Comparison of ENCODE assay signal across 9 cellular contexts in genomic region chr11:29448246-29448877, GRCh38.
DNase-seq lines count a peak whose midpoint lies in the region; ATAC-seq and TF ChIP-seq lines count a peak whose summit lies in the region.
"Had no signal": no experiment of that assay in that cellular context is flagged by ENCODE, and none has a peak within 500 bp of the region (broad histone marks: within the 10 kb centered on the region; RNA-seq: fewer than 3 reads in every experiment).

No MANE protein-coding gene starts in this region.

- no peaks in the 10 kb centered on the region for H3K9me3 ChIP-seq in MM.1S (replicated peaks; ENCODE audit: insufficient read depth, low read length)

- H3K36me3 ChIP-seq in MM.1S (replicated peaks; ENCODE audit: insufficient read depth, low read length) = no peaks in the 10 kb centered on the region

- H3K4me3 ChIP-seq in AG09309 (ENCODE audit: control insufficient read depth, low read depth, low read length) (no peak overlapping the region), astrocyte of the spinal cord (ENCODE audit: low read depth, low read length) (no peak overlapping the region), MM.1S (ENCODE audit: low read length) (no peak overlapping the region)

- H3K9ac ChIP-seq in MM.1S (ENCODE audit: low read length) = no peak overlapping the region

- ATAC-seq in GM19035 (IDR thresholded peaks at IDR 0.05; ENCODE audit: unreplicated experiment) (no peak), HG02798 (IDR thresholded peaks at IDR 0.05; ENCODE audit: poor library complexity, unreplicated experiment) (no peak)
- no peak for ATAC-seq in stimulated activated naive CD8-positive, alpha-beta T cell treated with anti-CD3 and anti-CD28 coated beads, Interleukin-15, Interleukin-2, amounts not matched to agents 100 U/mL and 50 U/mL, for 24 hours

- H3F3A ChIP-seq in MM.1S (ENCODE audit: insufficient read depth, low read length) = no peaks in the 10 kb centered on the region

- H3K79me2 ChIP-seq in MM.1S (ENCODE audit: low read length) = no peaks in the 10 kb centered on the region

- H3K27me3 ChIP-seq in MM.1S (replicated peaks; ENCODE audit: insufficient read depth, low read length) = no peaks in the 10 kb centered on the region

- H3K4me2 ChIP-seq in MM.1S (ENCODE audit: low read depth, low read length) = no peak overlapping the region

- no peak for TF ChIP-seq EP300 in Ishikawa (IDR thresholded peaks at IDR 0.05; ENCODE audit: borderline replicate concordance)

- no peaks in the 10 kb centered on the region for H4K20me1 ChIP-seq in MM.1S (ENCODE audit: insufficient read depth, low read length)

- H2AFZ ChIP-seq in MM.1S (ENCODE audit: low read length) = no peak overlapping the region

- in situ Hi-C loops in astrocyte of the spinal cord (cut with HindIII; ENCODE audit: low sequenced_read_pairs) = no loop called here

- H3K9me2 ChIP-seq in MM.1S (replicated peaks; ENCODE audit: insufficient read depth, low read length) = no peaks in the 10 kb centered on the region

- H3K27ac ChIP-seq in MM.1S (ENCODE audit: low read length) = no peak overlapping the region

- peak; percentile 34 for TF ChIP-seq RAD21 in Ishikawa (IDR thresholded peaks at IDR 0.05; ENCODE audit: low read depth)

- H3K4me1 ChIP-seq in MM.1S (ENCODE audit: low read length) = no peaks in the 10 kb centered on the region

- DNase-seq in AG09309 (ENCODE audit: low read depth) = no peak
- DNase-seq in astrocyte of the spinal cord (ENCODE audit: low read depth, low spot score) = peak; percentile 58
- DNase-seq in left kidney (ENCODE audit: low read depth, low spot score) = peak; percentile 31
- DNase-seq in MM.1S = no peak
- no peak for DNase-seq in stimulated activated naive CD8-positive, alpha-beta T cell treated with anti-CD3 and anti-CD28 coated beads, Interleukin-15, Interleukin-2, amounts not matched to agents 100 U/mL and 50 U/mL, for 24 hours
- DNase-seq: aorta had no signal

- TF ChIP-seq CTCF in AG09309 (IDR thresholded peaks at IDR 0.05; ENCODE audit: control insufficient read depth, insufficient read depth, low read depth, low read length, missing control alignments) (peak; percentile 61), astrocyte of the spinal cord (IDR thresholded peaks at IDR 0.05; ENCODE audit: low read depth, low read length) (peak; percentile 75), MM.1S (IDR thresholded peaks at IDR 0.05; ENCODE audit: low read length) (no peak)

TF ChIP-seq in Ishikawa, 13 proteins besides CTCF, POLR2A, EP300 and RAD21:
- TF ChIP-seq TAF1 (IDR thresholded peaks at IDR 0.05; ENCODE audit: low read depth) = no peak
- no peak for TF ChIP-seq REST (IDR thresholded peaks at IDR 0.05; ENCODE audit: low read depth)
- no peak for TF ChIP-seq TCF12 (IDR thresholded peaks at IDR 0.05; ENCODE audit: low read depth)
- TF ChIP-seq TEAD4 (IDR thresholded peaks at IDR 0.05) = no peak

Comparison
In these comparisons a context has a peak if more than half of its experiments do, and no peak if none do; other contexts are left out.
1. DNase-seq: peak in astrocyte of the spinal cord (single experiment) and left kidney (single experiment); none in AG09309 (single experiment), MM.1S (single experiment) and stimulated activated naive CD8-positive, alpha-beta T cell treated with anti-CD3 and anti-CD28 coated beads, Interleukin-15, Interleukin-2, amounts not matched to agents 100 U/mL and 50 U/mL, for 24 hours (single experiment).